Comparison of ENCODE assay signal across 30 cellular contexts in genomic region chr12:5087831-5088554, GRCh38. TPM values are rescaled to one million over a fixed set of nuclear protein-coding genes. Genes with fewer than 3 reads are reported as not detected.
"Had no signal": no experiment of that assay in that cellular context is flagged by ENCODE, and none has a peak within 500 bp of the region (broad histone marks: within the 10 kb centered on the region; RNA-seq: fewer than 3 reads in every experiment).

No MANE protein-coding gene starts in this region.

- H3K4me3 ChIP-seq: ascending aorta, cardiac muscle cell, MG63, Peyer's patch had no signal

- H3K36me3 ChIP-seq: ascending aorta, cardiac muscle cell, MG63, Peyer's patch had no signal

- H3K9me3 ChIP-seq: ascending aorta, MG63, Peyer's patch had no signal

- H3K27ac ChIP-seq: ascending aorta, cardiac muscle cell, Peyer's patch had no signal

- ATAC-seq: activated CD4-positive, alpha-beta T cell treated with anti-CD3 and anti-CD28 coated beads for 36 hours; activated CD8-positive, alpha-beta T cell treated with anti-CD3 and anti-CD28 coated beads, Interleukin-2, amount 10 ng/mL, durations not matched to agents 7 days and 5 days; PC-3 had no signal

- H3K27me3 ChIP-seq: ascending aorta, cardiac muscle cell, MG63, Peyer's patch had no signal

- H3K4me1 ChIP-seq: Peyer's patch had no signal

- FAIRE-seq: TTC549 had no signal

- DNase-seq: activated CD4-positive, alpha-beta T cell treated with anti-CD3 and anti-CD28 coated beads for 36 hours; activated CD4-positive, alpha-beta T cell treated with anti-CD3 and anti-CD28 coated beads, Interleukin-2, amount 10 ng/mL, durations not matched to agents 7 days and 5 days; activated CD4-positive, alpha-beta T cell treated with anti-CD3 and anti-CD28 coated beads, Interleukin-2, amount 50 U/mL, for 48 hours; activated CD8-positive, alpha-beta T cell treated with anti-CD3 and anti-CD28 coated beads, Interleukin-2, amount 10 ng/mL, durations not matched to agents 7 days and 5 days; activated gamma-delta T cell; activated naive CD4-positive, alpha-beta T cell treated with Interleukin-2 at 50 U/mL for 16 hours; activated naive CD8-positive, alpha-beta T cell treated with anti-CD3 and anti-CD28 coated beads, Interleukin-2, amount 10 ng/mL, durations not matched to agents 7 days and 5 days; activated T-cell treated with anti-CD3 and anti-CD28 coated beads, Interleukin-2, amount 50 U/mL, for 24 hours; amygdala; Kasumi-1; KG1; NCI-H1048; NCI-H1436 treated with DMSO at 0.1 percent for 48 hours; NCI-H187; NCI-H2029 treated with DMSO at 0.1 percent for 48 hours; NCI-H2107; NCI-H2171; NCI-H510A; NCI-H526; NCI-H748 treated with DMSO at 0.1 percent for 48 hours; NK-92 treated with Interleukin-12 subunit alpha and Interleukin-12 subunit beta, amount 100 ng/mL, for 24 hours; Peyer's patch; SHP77 treated with DMSO at 0.1 percent for 48 hours had no signal

RNA-seq across cellular contexts. Expression of gene KCNA5, which starts 44.3 kb away (rescaled TPM):
- total RNA-seq: activated CD4-positive, alpha-beta T cell treated with anti-CD3 and anti-CD28 coated beads for 36 hours; activated CD4-positive, alpha-beta T cell treated with anti-CD3 and anti-CD28 coated beads, Interleukin-2, amount 10 ng/mL, durations not matched to agents 7 days and 5 days; activated CD8-positive, alpha-beta T cell treated with anti-CD3 and anti-CD28 coated beads, Interleukin-2, amount 10 ng/mL, durations not matched to agents 7 days and 5 days; activated naive CD8-positive, alpha-beta T cell treated with anti-CD3 and anti-CD28 coated beads, Interleukin-2, amount 10 ng/mL, durations not matched to agents 7 days and 5 days; activated T-helper 2 cell treated with anti-CD3 and anti-CD28 coated beads, Interferon-gamma antibody, Interleukin-2, Interleukin-4, amounts not matched to agents 10 μg/mL and 5 μg/mL and 100 μg/mL, durations not matched to agents 14 hours and 24 hours and 36 hours; PC-3; SK-MEL-5 had no signal
